9 cellular contexts compared by ENCODE assay signal in the genomic region with DNA sequence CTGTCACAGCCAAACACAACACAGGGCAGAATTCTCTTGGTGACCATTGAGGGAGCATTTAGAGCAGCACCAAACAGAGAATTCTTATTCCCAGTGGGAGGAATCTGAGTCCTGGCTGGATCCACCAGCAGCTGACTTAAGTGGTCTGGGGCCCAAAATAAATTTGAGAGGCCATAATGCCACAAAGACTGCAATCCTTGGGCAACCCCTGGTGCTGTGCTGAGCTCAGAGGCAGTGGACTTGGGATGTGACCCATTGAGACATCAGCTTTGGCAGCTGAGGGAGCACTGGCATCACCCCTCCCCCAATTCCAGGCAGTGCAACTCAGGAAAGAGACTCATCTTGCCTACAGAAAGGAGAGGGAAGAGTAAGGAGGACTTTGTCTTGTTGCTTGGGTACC.
"Had no signal": no experiment of that assay in that cellular context is flagged by ENCODE, and none has a peak within 500 bp of the region (broad histone marks: within the 10 kb centered on the region; RNA-seq: fewer than 3 reads in every experiment).

No MANE protein-coding gene starts in this region.

- H3K36me3 Mint-ChIP-seq: IgD-negative memory B cell had no signal

- H3K27me3 Mint-ChIP-seq: IgD-negative memory B cell had no signal

- H3K4me3 ChIP-seq: GM23248, HAP-1 had no signal

- DNase-seq: GM23248, GOT3, H7, HFFc6 had no signal

- H3K4me1 ChIP-seq: HAP-1 had no signal

- H3K4me1 Mint-ChIP-seq: IgD-negative memory B cell had no signal

- H3K27ac ChIP-seq: GM23248, HL-60 had no signal

- H3K4me3 Mint-ChIP-seq: HFFc6, IgD-negative memory B cell had no signal

- H3K9me3 ChIP-seq: HAP-1 had no signal

- H3K27ac Mint-ChIP-seq: HFFc6, IgD-negative memory B cell had no signal

- H3K36me3 ChIP-seq: HAP-1 had no signal

- ATAC-seq: HCT116, HepG2 had no signal
